In genomic region chr16:49183911-49184310, GRCh38 we compare ENCODE assay signal across 9 cellular contexts.
DNase-seq lines count a peak whose midpoint lies in the region; ATAC-seq and TF ChIP-seq lines count a peak whose summit lies in the region.
"Had no signal": no experiment of that assay in that cellular context is flagged by ENCODE, and none has a peak within 500 bp of the region (broad histone marks: within the 10 kb centered on the region; RNA-seq: fewer than 3 reads in every experiment).

No MANE protein-coding gene starts in this region.

- H3K27ac ChIP-seq in C4-2B: no peak overlapping the region
- no peak overlapping the region for H3K27ac ChIP-seq in naive thymus-derived CD4-positive, alpha-beta T cell (ENCODE audit: low read depth, low read length)
- no peak overlapping the region for H3K27ac ChIP-seq in effector memory CD4-positive, alpha-beta T cell (ENCODE audit: insufficient read depth, low read length, poor library complexity, severe bottlenecking)
- H3K27ac ChIP-seq: neutrophil had no signal

- ATAC-seq in naive thymus-derived CD4-positive, alpha-beta T cell: no peak
- ATAC-seq in GM21423 (IDR thresholded peaks at IDR 0.05; ENCODE audit: unreplicated experiment): no peak

- peaks cover 0 to 6% (median 1%) of the 10 kb centered on the region in 11 donors for H3K9me3 Mint-ChIP-seq in naive thymus-derived CD4-positive, alpha-beta T cell

- H3K4me3 Mint-ChIP-seq in naive thymus-derived CD4-positive, alpha-beta T cell: no peak overlapping the region

- TF ChIP-seq CTCF in C4-2B (conservative IDR thresholded peaks at IDR 0.05): peak; percentile 71
- TF ChIP-seq CTCF in GM12875 (IDR thresholded peaks at IDR 0.05; ENCODE audit: borderline replicate concordance, insufficient read depth, low read depth, low read length): peak; percentile 43; the same call in 1 of the 2 replicates
- TF ChIP-seq CTCF in fibroblast of mammary gland (conservative IDR thresholded peaks at IDR 0.05; ENCODE audit: control insufficient read depth, insufficient read depth, low read depth, low read length): peak; percentile 34

- no peaks in the 10 kb centered on the region for H3K36me3 ChIP-seq in naive thymus-derived CD4-positive, alpha-beta T cell (ENCODE audit: control insufficient read depth in 2 of 3, insufficient read depth in 3 of 3, low read length in 3 of 3)
- no peaks in the 10 kb centered on the region for H3K36me3 ChIP-seq in effector memory CD4-positive, alpha-beta T cell (ENCODE audit: control insufficient read depth, insufficient read depth, low read length)
- H3K36me3 ChIP-seq: neutrophil had no signal

- no peaks in the 10 kb centered on the region for H3K36me3 Mint-ChIP-seq in naive thymus-derived CD4-positive, alpha-beta T cell

- peaks cover 0 to 13% (median 0%) of the 10 kb centered on the region in 5 donors for H3K27me3 Mint-ChIP-seq in naive thymus-derived CD4-positive, alpha-beta T cell

- intact Hi-C loops in naive thymus-derived CD4-positive, alpha-beta T cell (cut with micrococcal nuclease): no loop called here

- POLR2A ChIA-PET in naive thymus-derived CD4-positive, alpha-beta T cell (lab: Charles Lee): no interaction called here

- no peaks in the 10 kb centered on the region for H3K4me1 ChIP-seq in naive thymus-derived CD4-positive, alpha-beta T cell (ENCODE audit: control insufficient read depth in 2 of 2, insufficient read depth in 2 of 2, low read length in 2 of 2)
- H3K4me1 ChIP-seq in effector memory CD4-positive, alpha-beta T cell (ENCODE audit: control insufficient read depth, insufficient read depth, low read length, poor library complexity, severe bottlenecking): no peaks in the 10 kb centered on the region

- H3K27ac Mint-ChIP-seq in naive thymus-derived CD4-positive, alpha-beta T cell: no peak overlapping the region

- H3K27me3 ChIP-seq in naive thymus-derived CD4-positive, alpha-beta T cell (ENCODE audit: control insufficient read depth in 2 of 2, insufficient read depth in 2 of 2, low read length in 2 of 2): no peaks in the 10 kb centered on the region
- H3K27me3 ChIP-seq in effector memory CD4-positive, alpha-beta T cell (replicated peaks; ENCODE audit: control insufficient read depth, insufficient read depth, low read length, poor library complexity, severe bottlenecking): no peaks in the 10 kb centered on the region

- CTCF ChIA-PET in naive thymus-derived CD4-positive, alpha-beta T cell (lab: Charles Lee): no interaction called here

- DNase-seq in NCI-H510A (lab: John Stamatoyannopoulos, UW): peak; percentile 57
- peak; percentile 6 for DNase-seq in fibroblast of mammary gland (ENCODE audit: low read depth)
- no peak for DNase-seq in naive thymus-derived CD4-positive, alpha-beta T cell
- DNase-seq in NCI-H2227 (lab: John Stamatoyannopoulos, UW; ENCODE audit: unreplicated experiment): no peak
- DNase-seq in effector memory CD4-positive, alpha-beta T cell: no peak

- H3K4me1 Mint-ChIP-seq in naive thymus-derived CD4-positive, alpha-beta T cell: no peaks in the 10 kb centered on the region

- H3K9me3 ChIP-seq in naive thymus-derived CD4-positive, alpha-beta T cell (ENCODE audit: control insufficient read depth in 2 of 3, low read length in 3 of 3): peaks cover 0 to 3% (median 0%) of the 10 kb centered on the region in 3 experiments
- H3K9me3 ChIP-seq in effector memory CD4-positive, alpha-beta T cell (ENCODE audit: control insufficient read depth, low read length): no peaks in the 10 kb centered on the region
- H3K9me3 ChIP-seq: neutrophil had no signal

- no peak overlapping the region for H3K4me3 ChIP-seq in GM12875 (ENCODE audit: low read depth, low read length)
- no peak overlapping the region for H3K4me3 ChIP-seq in fibroblast of mammary gland (ENCODE audit: control insufficient read depth, low read depth, low read length)
- no peak overlapping the region for H3K4me3 ChIP-seq in naive thymus-derived CD4-positive, alpha-beta T cell (ENCODE audit: low read length)
- no peak overlapping the region for H3K4me3 ChIP-seq in effector memory CD4-positive, alpha-beta T cell (ENCODE audit: insufficient read depth, low read depth, low read length, poor library complexity, severe bottlenecking)

Comparison
In these comparisons a context has a peak if more than half of its experiments do, and no peak if none do; other contexts are left out.
1. DNase-seq: peak in NCI-H510A (single experiment) and fibroblast of mammary gland (single experiment); none in naive thymus-derived CD4-positive, alpha-beta T cell (0 of 9), NCI-H2227 (single experiment) and effector memory CD4-positive, alpha-beta T cell (0 of 3).
2. Peak in every context shown above with its lines, with median percentiles within 50 percentile points of each other: CTCF ChIP-seq.